In genomic region chr1:113490384-113490783, GRCh38 we compare ENCODE assay signal across 23 cellular contexts.
"Had no signal": no experiment of that assay in that cellular context is flagged by ENCODE, and none has a peak within 500 bp of the region (broad histone marks: within the 10 kb centered on the region; RNA-seq: fewer than 3 reads in every experiment).

No MANE protein-coding gene starts in this region.

- H3K4me3 ChIP-seq: colonic mucosa, coronary artery, dorsolateral prefrontal cortex, esophagus muscularis mucosa, esophagus squamous epithelium, gastrocnemius medialis, gastroesophageal sphincter, heart left ventricle, heart right ventricle had no signal

- H3K27ac ChIP-seq: colonic mucosa, coronary artery, dorsolateral prefrontal cortex, epithelial cell of prostate, esophagus muscularis mucosa, esophagus squamous epithelium, foreskin keratinocyte, gastrocnemius medialis, gastroesophageal sphincter, heart left ventricle, heart right ventricle had no signal

- H3K9me3 ChIP-seq: colonic mucosa had no signal

- H3K36me3 ChIP-seq: colonic mucosa, esophagus muscularis mucosa, esophagus squamous epithelium, gastrocnemius medialis, gastroesophageal sphincter, heart left ventricle, heart right ventricle had no signal

- H3K4me1 ChIP-seq: colonic mucosa, esophagus squamous epithelium, foreskin keratinocyte, gastrocnemius medialis, gastroesophageal sphincter, heart left ventricle, heart right ventricle had no signal

- DNase-seq: colonic mucosa; cortex of kidney; dermis blood vessel endothelial cell; dorsolateral prefrontal cortex; effector CD4-positive, alpha-beta T cell; effector CD8-positive, alpha-beta T cell; effector memory CD4-positive, alpha-beta T cell; effector memory CD8-positive, alpha-beta T cell; endodermal cell; erythroblast; esophagus squamous epithelium; foreskin fibroblast; foreskin keratinocyte; foreskin melanocyte; gastrocnemius medialis; glutamatergic neuron; head of caudate nucleus; heart left ventricle; heart right ventricle had no signal
